ENCODE assay signal across 1 cellular context in genomic region chr1:54372978-54373377, GRCh38.
TF ChIP-seq lines count a peak whose summit lies in the region.

No MANE protein-coding gene starts in this region.

TF ChIP-seq in GM12878, 131 proteins besides CTCF, POLR2A, EP300 and RAD21 (continued from another document and continues in another):
- TF ChIP-seq RELB (IDR thresholded peaks at IDR 0.05; ENCODE audit: low read depth) = peak; percentile 69; the same call in 1 of the 2 replicates
- peak; percentile 70 for TF ChIP-seq IKZF1 (conservative IDR thresholded peaks at IDR 0.05)
- TF ChIP-seq TBL1XR1 (IDR thresholded peaks at IDR 0.05; ENCODE audit: low read depth, low read length) = no peak
- peak; percentile 77 for TF ChIP-seq PBX3 (IDR thresholded peaks at IDR 0.05; ENCODE audit: insufficient replicate concordance, low read depth, low read length)
- TF ChIP-seq GABPA (IDR thresholded peaks at IDR 0.05; ENCODE audit: low read depth) = no peak
- TF ChIP-seq CHD4 (IDR thresholded peaks at IDR 0.05) = no peak
- no peak for TF ChIP-seq RFX5 (IDR thresholded peaks at IDR 0.05; ENCODE audit: low read depth, low read length)
- TF ChIP-seq IRF5 (IDR thresholded peaks at IDR 0.05; ENCODE audit: borderline replicate concordance) = no peak
- no peak for TF ChIP-seq USF2 (IDR thresholded peaks at IDR 0.05; ENCODE audit: borderline replicate concordance, low read depth, low read length)
- no peak for TF ChIP-seq CEBPZ (IDR thresholded peaks at IDR 0.05; ENCODE audit: low read depth, low read length)
- no peak for TF ChIP-seq ZNF207 (IDR thresholded peaks at IDR 0.05; ENCODE audit: borderline replicate concordance)
- no peak for TF ChIP-seq HDAC2 (IDR thresholded peaks at IDR 0.05)
- no peak for TF ChIP-seq SIX5 (IDR thresholded peaks at IDR 0.05; ENCODE audit: low read depth, low read length, severe bottlenecking)
- TF ChIP-seq PKNOX1 (IDR thresholded peaks at IDR 0.05) = peak; percentile 91
- TF ChIP-seq NBN (IDR thresholded peaks at IDR 0.05) = no peak
- no peak for TF ChIP-seq CEBPB (IDR thresholded peaks at IDR 0.05; ENCODE audit: borderline replicate concordance in 1 of 2, low read depth in 2 of 2, low read length in 2 of 2)
- no peak for TF ChIP-seq SUZ12 (IDR thresholded peaks at IDR 0.05; ENCODE audit: unreplicated experiment)
- TF ChIP-seq EGR1 (IDR thresholded peaks at IDR 0.05; ENCODE audit: borderline replicate concordance in 1 of 2, low read depth in 2 of 2, low read length in 2 of 2) = no peak
- TF ChIP-seq REST (IDR thresholded peaks at IDR 0.05; ENCODE audit: low read depth, low read length) = no peak
- TF ChIP-seq BRCA1 (IDR thresholded peaks at IDR 0.05; ENCODE audit: low read depth, low read length) = no peak
- no peak for TF ChIP-seq SMARCA5 (IDR thresholded peaks at IDR 0.05)
- TF ChIP-seq MXI1 (IDR thresholded peaks at IDR 0.05; ENCODE audit: low read depth, low read length) = peak; percentile 48; the same call in 1 of the 2 replicates
- no peak for TF ChIP-seq CUX1 (IDR thresholded peaks at IDR 0.05; ENCODE audit: insufficient replicate concordance, low read depth, low read length)
- no peak for TF ChIP-seq YY1 (IDR thresholded peaks at IDR 0.05; ENCODE audit: low read depth, low read length)
- TF ChIP-seq ZNF384 (IDR thresholded peaks at IDR 0.05; ENCODE audit: borderline replicate concordance, low read depth, low read length) = no peak
- TF ChIP-seq E2F4 (IDR thresholded peaks at IDR 0.05; ENCODE audit: low read depth, low read length) = no peak
- TF ChIP-seq MTA3 (IDR thresholded peaks at IDR 0.05; ENCODE audit: borderline replicate concordance, low read length) = no peak
- TF ChIP-seq SIN3A (IDR thresholded peaks at IDR 0.05; ENCODE audit: low read depth, low read length) = no peak
- TF ChIP-seq POLR2AphosphoS5 (IDR thresholded peaks at IDR 0.05; ENCODE audit: low read length) = no peak
- no peak for TF ChIP-seq LARP7 (IDR thresholded peaks at IDR 0.05)
- peak in 1 of 2 experiments; percentile 16; a peak in 1 of 4 replicates for TF ChIP-seq ETV6 (conservative IDR thresholded peaks at IDR 0.05 in 1 of 2, IDR thresholded peaks at IDR 0.05 in 1 of 2; ENCODE audit: borderline replicate concordance in 1 of 2, low read depth in 1 of 2)
- TF ChIP-seq BACH1 (IDR thresholded peaks at IDR 0.05; ENCODE audit: borderline replicate concordance) = no peak
- TF ChIP-seq BCL11A (IDR thresholded peaks at IDR 0.05; ENCODE audit: low read depth, low read length) = no peak
- no peak for TF ChIP-seq NFXL1 (IDR thresholded peaks at IDR 0.05; ENCODE audit: borderline replicate concordance)
- no peak for TF ChIP-seq TCF3 (IDR thresholded peaks at IDR 0.05; ENCODE audit: borderline replicate concordance, insufficient read depth, low read depth, low read length)
- TF ChIP-seq NR2F1 (conservative IDR thresholded peaks at IDR 0.05) = peak; percentile 51
- TF ChIP-seq RUNX3 (IDR thresholded peaks at IDR 0.05; ENCODE audit: low read length) = peak; percentile 42; the same call in 1 of the 2 replicates
- TF ChIP-seq RCOR1 (conservative IDR thresholded peaks at IDR 0.05; ENCODE audit: low read depth, low read length) = no peak
- TF ChIP-seq CREB1 (IDR thresholded peaks at IDR 0.05; ENCODE audit: low read depth) = no peak
- no peak for TF ChIP-seq IRF3 (IDR thresholded peaks at IDR 0.05)
